31 cellular contexts compared by ENCODE assay signal in genomic region chr19:18844806-18845329, GRCh38. TPM values are rescaled to one million over a fixed set of nuclear protein-coding genes. Genes with fewer than 3 reads are reported as not detected.
DNase-seq lines count a peak whose midpoint lies in the region; ATAC-seq and TF ChIP-seq lines count a peak whose summit lies in the region.
"Had no signal": no experiment of that assay in that cellular context is flagged by ENCODE, and none has a peak within 500 bp of the region (broad histone marks: within the 10 kb centered on the region; RNA-seq: fewer than 3 reads in every experiment).

No MANE protein-coding gene starts in this region.

- CTCF ChIA-PET in activated naive CD4-positive, alpha-beta T cell treated with anti-CD3 and anti-CD28 coated beads, Interleukin-2, amount 10 ng/mL, durations not matched to agents 7 days and 5 days (lab: Charles Lee): interaction anchor here (1.2 to 2.3 kb wide), 3 partner anchors 12 to 394 kb away, joined by 4 to 6 read pairs (median 4); no protein-coding TSS in a partner anchor
- CTCF ChIA-PET in CD8-positive, alpha-beta T cell (lab: Charles Lee): interaction anchor here (0.9 to 9.3 kb wide), 4 partner anchors 9 to 375 kb away, joined by 3 to 126 read pairs (median 4); partner anchors contain the start of gene REX1BD

- H3K4me3 ChIP-seq in CD8-positive, alpha-beta T cell (ENCODE audit: low read depth, low read length): no peak overlapping the region
- no peak overlapping the region for H3K4me3 ChIP-seq in neutrophil (ENCODE audit: low read depth in 1 of 2, low read length in 1 of 2)
- H3K4me3 ChIP-seq: lung, mucosa of descending colon, SK-N-MC, tibial artery had no signal

- H3K36me3 ChIP-seq in CD8-positive, alpha-beta T cell (ENCODE audit: insufficient read depth, low read length): peaks cover 21% of the 10 kb centered on the region
- H3K36me3 ChIP-seq in neutrophil: peaks cover 13% of the 10 kb centered on the region

- peaks cover 61% of the 10 kb centered on the region for H3K4me1 ChIP-seq in CD8-positive, alpha-beta T cell (ENCODE audit: insufficient read depth, low read length)
- H3K4me1 ChIP-seq in neutrophil (ENCODE audit: control insufficient read depth in 1 of 2, insufficient read depth in 1 of 2, low read depth in 1 of 2, low read length in 1 of 2): peaks cover 31 to 37% of the 10 kb centered on the region in 2 experiments

- H3K27ac Mint-ChIP-seq in activated naive CD4-positive, alpha-beta T cell treated with anti-CD3 and anti-CD28 coated beads, Interleukin-2, amount 50 U/mL, for 72 hours: peak overlapping the region; percentile 73 to 90
- no peak overlapping the region for H3K27ac Mint-ChIP-seq in activated naive CD4-positive, alpha-beta T cell treated with anti-CD3 and anti-CD28 coated beads, Interleukin-2, amount 10 ng/mL, durations not matched to agents 7 days and 5 days
- peak overlapping the region; percentile 62 for H3K27ac Mint-ChIP-seq in CD8-positive, alpha-beta T cell
- H3K27ac Mint-ChIP-seq in activated naive CD8-positive, alpha-beta T cell treated with anti-CD3 and anti-CD28 coated beads for 36 hours: peak overlapping the region; percentile 25

- H3K4me1 Mint-ChIP-seq in activated naive CD4-positive, alpha-beta T cell treated with anti-CD3 and anti-CD28 coated beads, Interleukin-2, amount 10 ng/mL, durations not matched to agents 7 days and 5 days: peaks cover 59% of the 10 kb centered on the region
- peaks cover 76% of the 10 kb centered on the region for H3K4me1 Mint-ChIP-seq in CD8-positive, alpha-beta T cell (ENCODE audit: low read depth)
- peaks cover 67% of the 10 kb centered on the region for H3K4me1 Mint-ChIP-seq in activated naive CD8-positive, alpha-beta T cell treated with anti-CD3 and anti-CD28 coated beads for 36 hours

- H3K4me3 Mint-ChIP-seq in activated naive CD4-positive, alpha-beta T cell treated with anti-CD3 and anti-CD28 coated beads, Interleukin-2, amount 10 ng/mL, durations not matched to agents 7 days and 5 days: no peak overlapping the region
- no peak overlapping the region for H3K4me3 Mint-ChIP-seq in CD8-positive, alpha-beta T cell
- H3K4me3 Mint-ChIP-seq in activated naive CD8-positive, alpha-beta T cell treated with anti-CD3 and anti-CD28 coated beads for 36 hours: no peak overlapping the region
- H3K4me3 Mint-ChIP-seq: activated CD8-positive, alpha-beta T cell treated with anti-CD3 and anti-CD28 coated beads, Interleukin-2, amount 10 ng/mL, durations not matched to agents 7 days and 5 days; H9 had no signal

- no peak overlapping the region for H3K27ac ChIP-seq in CD8-positive, alpha-beta T cell (ENCODE audit: low read depth, low read length)
- peak overlapping the region; percentile 94 for H3K27ac ChIP-seq in neutrophil
- H3K27ac ChIP-seq: HL-60, parathyroid adenoma, SK-N-MC, tibial artery had no signal

- intact Hi-C loops in CD8-positive, alpha-beta T cell (cut with DNase I, micrococcal nuclease): loop anchor here in 1 of 2 experiments (5.0 kb wide), 2 partner anchors 323 to 378 kb away; partner anchors contain the start of gene ELL

- H3K9me3 Mint-ChIP-seq in activated naive CD4-positive, alpha-beta T cell treated with anti-CD3 and anti-CD28 coated beads, Interleukin-2, amount 50 U/mL, for 72 hours: no peaks in the 10 kb centered on the region
- no peaks in the 10 kb centered on the region for H3K9me3 Mint-ChIP-seq in activated naive CD4-positive, alpha-beta T cell treated with anti-CD3 and anti-CD28 coated beads, Interleukin-2, amount 10 ng/mL, durations not matched to agents 7 days and 5 days
- no peaks in the 10 kb centered on the region for H3K9me3 Mint-ChIP-seq in CD8-positive, alpha-beta T cell
- H3K9me3 Mint-ChIP-seq in activated naive CD8-positive, alpha-beta T cell treated with anti-CD3 and anti-CD28 coated beads for 36 hours: no peaks in the 10 kb centered on the region
- H3K9me3 Mint-ChIP-seq: H9 had no signal

- no peak for ATAC-seq in activated naive CD4-positive, alpha-beta T cell treated with anti-CD3 and anti-CD28 coated beads, Interleukin-2, amount 50 U/mL, for 72 hours
- ATAC-seq in CD8-positive, alpha-beta T cell: no peak
- ATAC-seq: activated CD8-positive, alpha-beta T cell treated with anti-CD3 and anti-CD28 coated beads, Interleukin-2, amount 10 ng/mL, durations not matched to agents 7 days and 5 days; mucosa of descending colon; right cardiac atrium had no signal

- DNase-seq in activated naive CD4-positive, alpha-beta T cell treated with anti-CD3 and anti-CD28 coated beads, Interleukin-2, amount 50 U/mL, for 72 hours (ENCODE audit: low spot score in 2 of 2): no peak
- DNase-seq in activated naive CD4-positive, alpha-beta T cell treated with anti-CD3 and anti-CD28 coated beads, Interleukin-2, amount 10 ng/mL, durations not matched to agents 7 days and 5 days: no peak
- no peak for DNase-seq in CD8-positive, alpha-beta T cell
- no peak for DNase-seq in activated naive CD8-positive, alpha-beta T cell treated with anti-CD3 and anti-CD28 coated beads for 36 hours
- no peak for DNase-seq in stimulated activated naive CD4-positive, alpha-beta T cell treated with Interleukin-2 at 50 U/mL for 16 hours (lab: John Stamatoyannopoulos, UW)
- DNase-seq in GM19240 (ENCODE audit: insufficient read length, low spot score): no peak
- DNase-seq: ACHN; activated CD8-positive, alpha-beta T cell treated with anti-CD3 and anti-CD28 coated beads, Interleukin-2, amount 10 ng/mL, durations not matched to agents 7 days and 5 days; aorta; C1 segment of cervical spinal cord; Calu3; DMS79; H9; hippocampal formation; KG1; MM.1S; mucosa of descending colon; NCI-H1105 treated with DMSO at 0.1 percent for 48 hours; NCI-H2029 treated with DMSO at 0.1 percent for 48 hours; NCI-H526; NK-92 treated with Interleukin-12 subunit alpha and Interleukin-12 subunit beta, amount 100 ng/mL, for 24 hours; stimulated activated CD4-positive, alpha-beta T cell treated with anti-CD3 and anti-CD28 coated beads, Interleukin-2, amount 100 ng/mL, for 24 hours; tibial artery had no signal

- no peaks in the 10 kb centered on the region for H3K9me3 ChIP-seq in CD8-positive, alpha-beta T cell (ENCODE audit: low read length)
- H3K9me3 ChIP-seq in neutrophil: no peaks in the 10 kb centered on the region
- H3K9me3 ChIP-seq: mucosa of descending colon, tibial artery had no signal

- TF ChIP-seq CTCF in CD8-positive, alpha-beta T cell (IDR thresholded peaks at IDR 0.05): no peak
- TF ChIP-seq CTCF in neutrophil (IDR thresholded peaks at IDR 0.05): no peak

- no peaks in the 10 kb centered on the region for H3K27me3 Mint-ChIP-seq in activated naive CD4-positive, alpha-beta T cell treated with anti-CD3 and anti-CD28 coated beads, Interleukin-2, amount 10 ng/mL, durations not matched to agents 7 days and 5 days
- H3K27me3 Mint-ChIP-seq in CD8-positive, alpha-beta T cell (ENCODE audit: low read depth): no peaks in the 10 kb centered on the region
- H3K27me3 Mint-ChIP-seq in activated naive CD8-positive, alpha-beta T cell treated with anti-CD3 and anti-CD28 coated beads for 36 hours: no peaks in the 10 kb centered on the region

- no peaks in the 10 kb centered on the region for H3K27me3 ChIP-seq in CD8-positive, alpha-beta T cell (ENCODE audit: insufficient read depth, low read length)
- no peaks in the 10 kb centered on the region for H3K27me3 ChIP-seq in neutrophil
- H3K27me3 ChIP-seq: tibial artery had no signal

- POLR2A ChIA-PET in CD8-positive, alpha-beta T cell (lab: Charles Lee): interaction anchor here (1.1 to 1.5 kb wide), 3 partner anchors 13 to 256 kb away, joined by 4 to 7 read pairs (median 4); partner anchors contain the start of genes REX1BD and UPF1

- H3K36me3 Mint-ChIP-seq in activated naive CD4-positive, alpha-beta T cell treated with anti-CD3 and anti-CD28 coated beads, Interleukin-2, amount 50 U/mL, for 72 hours: peaks cover 0 to 5% of the 10 kb centered on the region in 2 donors
- H3K36me3 Mint-ChIP-seq in activated naive CD4-positive, alpha-beta T cell treated with anti-CD3 and anti-CD28 coated beads, Interleukin-2, amount 10 ng/mL, durations not matched to agents 7 days and 5 days: peaks cover 22% of the 10 kb centered on the region
- H3K36me3 Mint-ChIP-seq in CD8-positive, alpha-beta T cell: peaks cover 39% of the 10 kb centered on the region
- H3K36me3 Mint-ChIP-seq in activated naive CD8-positive, alpha-beta T cell treated with anti-CD3 and anti-CD28 coated beads for 36 hours: peaks cover 27% of the 10 kb centered on the region

RNA-seq across cellular contexts. Expression of gene UPF1, which starts 13.1 kb away (rescaled TPM):
- 100 to 1,000 TPM in 1 of 2 donors, 10 to 100 TPM in 1; 81.6 to 109 TPM for total RNA-seq in activated naive CD4-positive, alpha-beta T cell treated with anti-CD3 and anti-CD28 coated beads, Interleukin-2, amount 50 U/mL, for 72 hours
- total RNA-seq in CD8-positive, alpha-beta T cell: 100 to 1,000 TPM; 157 to 175 TPM
- total RNA-seq in activated naive CD8-positive, alpha-beta T cell treated with anti-CD3 and anti-CD28 coated beads for 36 hours: 10 to 100 TPM; 78.9 to 84.6 TPM

RNA-seq across cellular contexts. Expression of gene CERS1, which starts 51.1 kb away (rescaled TPM):
- under 1 TPM in 1 of 2 donors, not detected in 1; 0.21 TPM for total RNA-seq in activated naive CD4-positive, alpha-beta T cell treated with anti-CD3 and anti-CD28 coated beads, Interleukin-2, amount 50 U/mL, for 72 hours
- not detected for total RNA-seq in CD8-positive, alpha-beta T cell
- total RNA-seq in activated naive CD8-positive, alpha-beta T cell treated with anti-CD3 and anti-CD28 coated beads for 36 hours: under 1 TPM; 0.19 to 0.28 TPM
- total RNA-seq: activated CD8-positive, alpha-beta T cell treated with anti-CD3 and anti-CD28 coated beads, Interleukin-2, amount 10 ng/mL, durations not matched to agents 7 days and 5 days; T-helper 2 cell treated with Interferon-gamma antibody and Interleukin-4, amounts not matched to agents 100 ng/mL and 5 ng/mL, for 36 hours had no signal

RNA-seq across cellular contexts. Expression of gene COMP, which starts 53.8 kb away (rescaled TPM):
- total RNA-seq in activated naive CD4-positive, alpha-beta T cell treated with anti-CD3 and anti-CD28 coated beads, Interleukin-2, amount 50 U/mL, for 72 hours: not detected
- total RNA-seq in CD8-positive, alpha-beta T cell: not detected
- total RNA-seq in activated naive CD8-positive, alpha-beta T cell treated with anti-CD3 and anti-CD28 coated beads for 36 hours: not detected
- total RNA-seq: activated CD8-positive, alpha-beta T cell treated with anti-CD3 and anti-CD28 coated beads, Interleukin-2, amount 10 ng/mL, durations not matched to agents 7 days and 5 days; bronchial epithelial cell; Calu3; T-helper 2 cell treated with Interferon-gamma antibody and Interleukin-4, amounts not matched to agents 100 ng/mL and 5 ng/mL, for 36 hours had no signal
